Comparison of ENCODE assay signal across 23 cellular contexts in the genomic region with DNA sequence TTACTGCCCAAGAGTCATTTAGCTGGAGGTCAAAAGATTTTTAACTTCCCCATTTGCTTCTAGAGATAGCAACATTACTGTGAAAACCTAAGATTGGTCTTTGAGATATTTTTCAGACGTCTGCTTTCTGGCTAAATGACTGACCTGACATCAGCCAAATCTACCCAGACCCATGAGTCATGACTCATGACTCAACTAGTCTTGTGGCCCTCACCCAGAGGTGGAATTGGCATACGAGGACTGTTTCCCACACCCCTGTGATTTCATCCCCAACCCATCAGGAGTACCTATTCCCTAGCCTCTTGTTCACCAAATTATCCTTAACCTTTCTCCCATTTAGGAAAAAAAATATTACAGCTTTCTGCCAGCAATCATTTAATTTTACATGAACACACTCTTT.
DNase-seq lines count a peak whose midpoint lies in the region; ATAC-seq and TF ChIP-seq lines count a peak whose summit lies in the region.
"Had no signal": no experiment of that assay in that cellular context is flagged by ENCODE, and none has a peak within 500 bp of the region (broad histone marks: within the 10 kb centered on the region; RNA-seq: fewer than 3 reads in every experiment).

No MANE protein-coding gene starts in this region.

- no peak for TF ChIP-seq POLR2A in right lobe of liver (IDR thresholded peaks at IDR 0.05)

- H3K27me3 ChIP-seq in RWPE2 (ENCODE audit: insufficient read depth, poor library complexity, severe bottlenecking) (no peaks in the 10 kb centered on the region), right lobe of liver (no peaks in the 10 kb centered on the region), H7 (ENCODE audit: control insufficient read depth, insufficient read depth, low read length) (no peaks in the 10 kb centered on the region)
- H3K27me3 ChIP-seq: BLaER1 had no signal

- DNase-seq in HS-5 (ENCODE audit: low read depth) (peak; percentile 18), RWPE2 (ENCODE audit: low spot score) (peak; percentile 56), epithelial cell of esophagus (ENCODE audit: low read depth) (peak; percentile 61), renal cortical epithelial cell (ENCODE audit: low read depth) (peak; percentile 72), right lobe of liver (no peak), H7 (no peak), HPDE6-E6E7 (ENCODE audit: extremely low spot score) (no peak)
- DNase-seq: ACHN; Calu3; CD8-positive, alpha-beta T cell; DMS153; GOT3; HFFc6; IMR-90; NCI-H1417; NCI-H1694 treated with DMSO at 0.1 percent for 48 hours; NCI-H2081 treated with DMSO at 0.1 percent for 48 hours; NCI-H2171 treated with DMSO at 0.1 percent for 48 hours; NCI-H446; NCI-H526; SHP77 had no signal

- no peak for TF ChIP-seq CTCF in RWPE2 (IDR thresholded peaks at IDR 0.05; ENCODE audit: poor library complexity, severe bottlenecking)
- TF ChIP-seq CTCF in epithelial cell of esophagus (IDR thresholded peaks at IDR 0.05; ENCODE audit: insufficient read depth, low read depth, low read length, missing control alignments), result no peak
- no peak for TF ChIP-seq CTCF in right lobe of liver (IDR thresholded peaks at IDR 0.05)

- H3K36me3 ChIP-seq in RWPE2 (ENCODE audit: low read depth), result no peaks in the 10 kb centered on the region
- no peaks in the 10 kb centered on the region for H3K36me3 ChIP-seq in right lobe of liver
- no peaks in the 10 kb centered on the region for H3K36me3 ChIP-seq in H7 (replicated peaks; ENCODE audit: control insufficient read depth, insufficient read depth, low read length)
- H3K36me3 ChIP-seq: BLaER1 had no signal

- H3K9me3 ChIP-seq in RWPE2 (ENCODE audit: severe bottlenecking), result no peaks in the 10 kb centered on the region
- H3K9me3 ChIP-seq in right lobe of liver, result no peaks in the 10 kb centered on the region
- H3K9me3 ChIP-seq: BLaER1 had no signal

- H3K4me3 ChIP-seq in RWPE2 (ENCODE audit: severe bottlenecking) (no peak overlapping the region), epithelial cell of esophagus (ENCODE audit: low read length) (no peak overlapping the region), right lobe of liver (no peak overlapping the region), H7 (ENCODE audit: insufficient read depth, low read depth, low read length) (no peak overlapping the region)
- H3K4me3 ChIP-seq: BLaER1 had no signal

- H3K4me1 ChIP-seq in RWPE2 (ENCODE audit: insufficient read depth, poor library complexity, severe bottlenecking) (peaks cover 15% of the 10 kb centered on the region), right lobe of liver (no peaks in the 10 kb centered on the region)
- H3K4me1 ChIP-seq: BLaER1 had no signal

- no CpG with 5 or more reads among the region's 2 CpGs for WGBS in right lobe of liver (ENCODE audit: insufficient coverage, low coverage, low lambda C conversion rate, missing lambda C conversion rate)

- H3K27ac ChIP-seq in RWPE2 (ENCODE audit: poor library complexity, severe bottlenecking) (peak overlapping the region; percentile 48), right lobe of liver (no peak overlapping the region)
- H3K27ac ChIP-seq: BLaER1, KMS-11 had no signal

- intact Hi-C loops in right lobe of liver (cut with DNase I), result no loop called here

- ATAC-seq in RWPE2 (ENCODE audit: low read depth), result peak; percentile 94
- no peak for ATAC-seq in right lobe of liver
- ATAC-seq: CD8-positive, alpha-beta T cell had no signal

Comparison
In these comparisons a context has a peak if more than half of its experiments do, and no peak if none do; other contexts are left out.
1. DNase-seq: peak in HS-5 (single experiment), RWPE2 (single experiment), epithelial cell of esophagus (single experiment) and renal cortical epithelial cell (single experiment); none in right lobe of liver (0 of 3), H7 (single experiment) and HPDE6-E6E7 (single experiment).